13 cellular contexts compared by ENCODE assay signal in the genomic region with DNA sequence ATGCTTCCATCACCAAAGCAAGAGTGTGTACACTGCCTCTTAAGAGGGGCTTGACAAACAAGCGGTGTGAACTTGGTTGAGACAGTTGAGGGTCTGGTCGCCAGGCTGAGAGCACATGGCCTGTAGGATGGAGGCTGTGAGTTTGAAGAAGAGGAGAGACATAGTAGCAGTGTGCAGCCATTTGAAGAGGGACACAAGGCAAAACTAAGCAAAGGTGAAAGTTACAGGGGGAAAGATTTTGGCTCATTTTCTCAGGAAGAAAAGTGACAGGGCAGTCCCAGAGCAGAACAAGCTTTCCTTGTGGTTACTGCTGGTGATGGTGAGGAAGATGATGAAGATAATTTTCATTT.
"Had no signal": no experiment of that assay in that cellular context is flagged by ENCODE, and none has a peak within 500 bp of the region (broad histone marks: within the 10 kb centered on the region; RNA-seq: fewer than 3 reads in every experiment).

No MANE protein-coding gene starts in this region.

- H3K4me3 ChIP-seq: lung, right lobe of liver, SK-N-MC, testis had no signal

- H3K4me1 ChIP-seq: right lobe of liver, testis had no signal

- H3K27ac Mint-ChIP-seq: nephron, progenitor cell of endocrine pancreas had no signal

- H3K4me1 Mint-ChIP-seq: nephron had no signal

- H3K27ac ChIP-seq: brain microvascular endothelial cell, right lobe of liver, SK-N-MC, testis had no signal

- H3K36me3 ChIP-seq: brain microvascular endothelial cell, right lobe of liver had no signal

- H3K4me3 Mint-ChIP-seq: nephron had no signal

- DNase-seq: activated CD8-positive, alpha-beta memory T cell treated with anti-CD3 and anti-CD28 coated beads, Interleukin-2, amount 50 U/mL, for 4 hours; activated naive CD4-positive, alpha-beta T cell treated with anti-CD3 and anti-CD28 coated beads, Interleukin-2, amount 50 U/mL, for 16 hours; amniotic stem cell; cerebellar nuclear complex; left cardiac atrium; stimulated activated naive CD4-positive, alpha-beta T cell; testis had no signal

- H3K27me3 ChIP-seq: brain microvascular endothelial cell, right lobe of liver, testis had no signal

- H3K9me3 ChIP-seq: right lobe of liver, testis had no signal
